Comparison of ENCODE assay signal across 4 cellular contexts in the genomic region with DNA sequence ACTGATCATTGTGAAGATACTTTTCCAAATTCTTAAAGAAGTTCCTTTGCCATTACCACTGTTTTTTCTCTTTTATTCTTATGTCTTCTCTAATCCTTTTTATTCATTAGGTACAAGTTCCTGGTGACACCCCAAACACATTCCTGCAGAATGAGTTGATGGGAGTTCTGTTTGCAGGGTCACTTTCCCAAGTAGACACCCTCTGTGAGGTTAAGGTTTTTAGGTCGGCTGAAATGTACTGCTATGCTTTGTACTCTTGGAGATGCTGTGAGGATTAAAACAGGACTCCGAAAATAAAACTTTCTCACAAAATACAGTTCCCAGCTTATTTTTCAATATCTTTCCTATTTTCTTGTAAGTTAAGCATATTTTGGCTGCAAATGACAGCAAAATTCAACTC.
"Had no signal": no experiment of that assay in that cellular context is flagged by ENCODE, and none has a peak within 500 bp of the region (broad histone marks: within the 10 kb centered on the region; RNA-seq: fewer than 3 reads in every experiment).

No MANE protein-coding gene starts in this region.

- H3K27ac ChIP-seq: HL-60 had no signal

- DNase-seq: H9, HCEC 1CT had no signal

- H3K4me3 ChIP-seq: GM23338 had no signal
